In the genomic region with DNA sequence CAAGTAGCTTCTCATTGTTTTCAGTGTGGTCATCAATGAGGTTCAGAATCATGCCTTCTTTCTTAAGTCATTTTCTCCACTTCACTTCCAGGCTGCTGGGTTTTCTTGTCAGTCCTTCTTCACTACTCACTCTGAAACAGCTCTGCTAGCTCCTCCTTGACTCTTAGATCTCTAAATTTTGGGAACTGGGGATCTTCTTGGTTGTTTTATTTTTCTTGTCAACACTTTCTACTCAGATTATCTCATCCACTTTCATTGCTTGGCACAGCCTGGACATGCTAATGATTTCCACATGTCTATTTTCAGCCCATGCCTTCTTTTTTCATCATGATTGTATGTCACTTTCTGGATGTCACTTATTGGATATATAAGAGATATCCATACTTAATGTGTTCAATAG, we compare ENCODE assay signal across 26 cellular contexts.
A peak's percentile ranks its signal among the peaks of the same experiment; 100 is the strongest.
DNase-seq lines count a peak whose midpoint lies in the region; ATAC-seq and TF ChIP-seq lines count a peak whose summit lies in the region.
"Had no signal": no experiment of that assay in that cellular context is flagged by ENCODE, and none has a peak within 500 bp of the region (broad histone marks: within the 10 kb centered on the region; RNA-seq: fewer than 3 reads in every experiment).

No MANE protein-coding gene starts in this region.

- H3K36me3 ChIP-seq in hepatocyte (replicated peaks; ENCODE audit: insufficient read depth, low read depth) (no peaks in the 10 kb centered on the region), ascending aorta (no peaks in the 10 kb centered on the region)
- H3K36me3 ChIP-seq: spleen, uterus had no signal

- H3K4me3 ChIP-seq in cardiac fibroblast (replicated peaks in 1 of 2; ENCODE audit: low read depth in 2 of 2, low read length in 2 of 2), result no peak overlapping the region
- no peak overlapping the region for H3K4me3 ChIP-seq in hepatocyte
- H3K4me3 ChIP-seq in ascending aorta, result no peak overlapping the region
- H3K4me3 ChIP-seq: spleen, uterus had no signal

- H3K79me2 ChIP-seq in hepatocyte, result no peaks in the 10 kb centered on the region

- H3K4me2 ChIP-seq in hepatocyte, result no peak overlapping the region

- no peak overlapping the region for H2AFZ ChIP-seq in hepatocyte

- TF ChIP-seq CTCF in cardiac fibroblast (IDR thresholded peaks at IDR 0.05; ENCODE audit: low read depth, low read length) (no peak), hepatocyte (IDR thresholded peaks at IDR 0.05; ENCODE audit: poor library complexity) (no peak), ascending aorta (IDR thresholded peaks at IDR 0.05) (no peak)

- no peaks in the 10 kb centered on the region for H3K4me1 ChIP-seq in hepatocyte (ENCODE audit: insufficient read depth)
- no peaks in the 10 kb centered on the region for H3K4me1 ChIP-seq in ascending aorta
- H3K4me1 ChIP-seq: spleen, uterus had no signal

- H4K20me1 ChIP-seq in hepatocyte (ENCODE audit: insufficient read depth, poor library complexity, severe bottlenecking), result no peaks in the 10 kb centered on the region

- ATAC-seq in HG03139 (IDR thresholded peaks at IDR 0.05; ENCODE audit: unreplicated experiment), result no peak
- no peak for ATAC-seq in stimulated activated naive CD8-positive, alpha-beta T cell treated with anti-CD3 and anti-CD28 coated beads, Interleukin-15, Interleukin-2, amounts not matched to agents 100 U/mL and 50 U/mL, for 24 hours
- no peak for ATAC-seq in activated naive CD4-positive, alpha-beta T cell treated with anti-CD3 and anti-CD28 coated beads, Interleukin-2, amount 50 U/mL, for 72 hours
- ATAC-seq: stimulated activated effector memory CD8-positive, alpha-beta T cell treated with anti-CD3 and anti-CD28 coated beads, Interleukin-12 subunit alpha, Interleukin-12 subunit beta, amount 100 ng/mL, for 72 hours had no signal

- H3K27ac ChIP-seq in hepatocyte (no peak overlapping the region), ascending aorta (no peak overlapping the region)
- H3K27ac ChIP-seq: spleen, uterus had no signal

- H3K27me3 ChIP-seq in hepatocyte (no peaks in the 10 kb centered on the region), ascending aorta (no peaks in the 10 kb centered on the region)
- H3K27me3 ChIP-seq: spleen, uterus had no signal

- DNase-seq in AG08395 (ENCODE audit: low spot score) (peak; percentile 35), GM04503 (ENCODE audit: low read depth) (peak; percentile 27), cardiac fibroblast (ENCODE audit: low read depth in 2 of 2) (peak; percentile 17 to 20), hepatocyte (ENCODE audit: low spot score) (peak; percentile 3), ascending aorta (ENCODE audit: low spot score in 2 of 2) (no peak)
- DNase-seq in stimulated activated naive CD8-positive, alpha-beta T cell treated with anti-CD3 and anti-CD28 coated beads, Interleukin-15, Interleukin-2, amounts not matched to agents 100 U/mL and 50 U/mL, for 24 hours, result no peak
- no peak for DNase-seq in activated naive CD4-positive, alpha-beta T cell treated with anti-CD3 and anti-CD28 coated beads, Interleukin-2, amount 50 U/mL, for 72 hours (ENCODE audit: low spot score in 2 of 2)
- DNase-seq: activated CD4-positive, alpha-beta T cell treated with anti-CD3 and anti-CD28 coated beads, Interleukin-2, amount 50 U/mL, for 4 hours; activated CD4-positive, CD25-positive, alpha-beta regulatory T cell; activated CD8-positive, alpha-beta memory T cell treated with anti-CD3 and anti-CD28 coated beads, Interleukin-2, amount 50 U/mL, for 4 hours; CD4-positive, alpha-beta T cell; effector CD8-positive, alpha-beta T cell; erythroblast; kidney glomerular epithelial cell; naive B cell; NCI-H2081 treated with DMSO at 0.1 percent for 48 hours; NCI-H82; nucleus accumbens; spleen; stimulated activated CD4-positive, alpha-beta T cell treated with anti-CD3 and anti-CD28 coated beads, Interleukin-2, amount 100 ng/mL, for 48 hours; uterus had no signal

- intact Hi-C loops in ascending aorta (cut with DNase I), result no loop called here

- H3K27ac Mint-ChIP-seq in activated naive CD4-positive, alpha-beta T cell treated with anti-CD3 and anti-CD28 coated beads, Interleukin-2, amount 50 U/mL, for 72 hours, result no peak overlapping the region
- H3K27ac Mint-ChIP-seq: activated naive CD8-positive, alpha-beta T cell; activated T-helper 2 cell treated with anti-CD3 and anti-CD28 coated beads, Interferon-gamma antibody, Interleukin-2, Interleukin-4, amounts not matched to agents 10 μg/mL and 5 μg/mL and 100 μg/mL, durations not matched to agents 14 hours and 24 hours and 36 hours; CD4-positive, alpha-beta T cell; memory B cell; naive B cell; stimulated activated effector memory CD8-positive, alpha-beta T cell treated with anti-CD3 and anti-CD28 coated beads, Interleukin-12 subunit alpha, Interleukin-12 subunit beta, amount 100 ng/mL, for 72 hours had no signal

- H3K9me2 ChIP-seq in hepatocyte (replicated peaks; ENCODE audit: insufficient read depth), result no peaks in the 10 kb centered on the region

- no peaks in the 10 kb centered on the region for H3K36me3 Mint-ChIP-seq in activated naive CD4-positive, alpha-beta T cell treated with anti-CD3 and anti-CD28 coated beads, Interleukin-2, amount 50 U/mL, for 72 hours
- H3K36me3 Mint-ChIP-seq: activated naive CD8-positive, alpha-beta T cell; memory B cell; naive B cell; stimulated activated effector memory CD8-positive, alpha-beta T cell treated with anti-CD3 and anti-CD28 coated beads, Interleukin-12 subunit alpha, Interleukin-12 subunit beta, amount 100 ng/mL, for 72 hours had no signal

- no peaks in the 10 kb centered on the region for H3K9me3 ChIP-seq in hepatocyte (ENCODE audit: low read depth)
- no peaks in the 10 kb centered on the region for H3K9me3 ChIP-seq in ascending aorta
- H3K9me3 ChIP-seq: spleen, uterus had no signal

- no peaks in the 10 kb centered on the region for H3K9me3 Mint-ChIP-seq in activated naive CD4-positive, alpha-beta T cell treated with anti-CD3 and anti-CD28 coated beads, Interleukin-2, amount 50 U/mL, for 72 hours
- H3K9me3 Mint-ChIP-seq: activated T-helper 2 cell treated with anti-CD3 and anti-CD28 coated beads, Interferon-gamma antibody, Interleukin-2, Interleukin-4, amounts not matched to agents 10 μg/mL and 5 μg/mL and 100 μg/mL, durations not matched to agents 14 hours and 24 hours and 36 hours; memory B cell; naive B cell; stimulated activated effector memory CD8-positive, alpha-beta T cell treated with anti-CD3 and anti-CD28 coated beads, Interleukin-12 subunit alpha, Interleukin-12 subunit beta, amount 100 ng/mL, for 72 hours had no signal

Comparison
In these comparisons a context has a peak if more than half of its experiments do, and no peak if none do; other contexts are left out.
1. DNase-seq: peak in AG08395 (single experiment), GM04503 (single experiment), cardiac fibroblast (2 of 2) and hepatocyte (single experiment); none in ascending aorta (0 of 2), stimulated activated naive CD8-positive, alpha-beta T cell treated with anti-CD3 and anti-CD28 coated beads, Interleukin-15, Interleukin-2, amounts not matched to agents 100 U/mL and 50 U/mL, for 24 hours (single experiment) and activated naive CD4-positive, alpha-beta T cell treated with anti-CD3 and anti-CD28 coated beads, Interleukin-2, amount 50 U/mL, for 72 hours (0 of 2).